Comparison of ENCODE assay signal across 8 cellular contexts in the genomic region with DNA sequence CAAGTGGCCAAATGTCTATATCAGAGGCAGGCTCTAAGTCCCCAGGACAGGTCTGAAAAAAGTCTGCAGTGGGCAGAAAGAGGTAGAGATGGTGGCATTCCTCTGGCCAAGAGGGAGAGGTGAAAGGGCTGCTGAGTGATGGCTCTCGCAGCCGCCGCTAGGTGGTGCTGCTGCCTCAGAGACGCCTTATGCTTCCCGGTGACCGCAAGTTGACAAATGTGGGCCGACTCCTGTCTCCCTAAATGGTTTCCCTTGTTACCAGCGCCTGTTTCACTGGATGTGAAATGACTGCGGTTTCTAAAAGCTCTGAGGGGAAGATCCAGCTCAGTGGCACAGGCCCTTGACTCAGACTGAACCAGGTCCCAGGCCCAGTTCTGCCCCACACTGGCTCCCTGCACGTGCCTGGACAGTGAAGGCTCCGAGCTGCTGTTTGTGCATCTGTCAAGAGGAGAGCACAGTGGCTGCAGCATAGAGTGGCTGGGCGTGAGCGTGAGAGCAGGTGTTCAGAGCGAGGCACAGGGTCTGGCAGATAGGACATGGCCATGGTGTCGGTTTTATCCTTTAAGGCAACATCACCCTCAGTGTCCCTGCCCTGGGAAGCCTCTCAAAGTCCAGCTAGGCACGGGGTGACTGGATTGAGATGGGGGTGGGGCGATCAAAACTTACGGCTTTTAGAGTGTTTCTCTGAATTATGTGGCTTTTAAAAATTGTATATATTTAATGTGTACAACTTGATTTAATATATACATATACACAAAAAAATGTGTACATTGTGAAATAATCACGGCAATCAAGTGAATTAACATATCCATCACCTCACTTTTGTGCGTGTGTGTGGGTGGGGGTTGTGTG. TPM values are rescaled to one million over a fixed set of nuclear protein-coding genes. Genes with fewer than 3 reads are reported as not detected.
DNase-seq lines count a peak whose midpoint lies in the region; ATAC-seq and TF ChIP-seq lines count a peak whose summit lies in the region.

No MANE protein-coding gene starts in this region.

- H2BK12ac ChIP-seq in mesenchymal stem cell (ENCODE audit: low read length in 2 of 2) = peak overlapping the region in 1 of 2 experiments; percentile 47

- no peak overlapping the region for H3K4me3 ChIP-seq in mesenchymal stem cell (ENCODE audit: insufficient read depth in 1 of 2, low read depth in 1 of 2, low read length in 2 of 2)

- H3K23ac ChIP-seq in mesenchymal stem cell (ENCODE audit: low read length in 2 of 2) = no peak overlapping the region

- peak; percentile 41 for ATAC-seq in HG03442 (IDR thresholded peaks at IDR 0.05; ENCODE audit: unreplicated experiment)
- peak; percentile 47 for ATAC-seq in activated CD8-positive, alpha-beta T cell treated with anti-CD3 and anti-CD28 coated beads for 36 hours

- H3K4me2 ChIP-seq in mesenchymal stem cell (ENCODE audit: low read length, poor library complexity, severe bottlenecking) = no peak overlapping the region

- H3K4me1 Mint-ChIP-seq in activated CD8-positive, alpha-beta T cell treated with anti-CD3 and anti-CD28 coated beads for 36 hours (ENCODE audit: low read depth) = peaks cover 42% of the 10 kb centered on the region

- H3K4me1 ChIP-seq in mesenchymal stem cell (ENCODE audit: control insufficient read depth, insufficient read depth, low read depth, low read length) = peaks cover 8% of the 10 kb centered on the region

- H4K91ac ChIP-seq in mesenchymal stem cell (ENCODE audit: low read length) = no peak overlapping the region

- peak; percentile 99 for TF ChIP-seq CTCF in activated CD8-positive, alpha-beta T cell treated with anti-CD3 and anti-CD28 coated beads for 36 hours (IDR thresholded peaks at IDR 0.05)

- no peak overlapping the region for H2BK15ac ChIP-seq in mesenchymal stem cell (ENCODE audit: low read depth, poor library complexity, severe bottlenecking)

- peaks cover 8% of the 10 kb centered on the region for H3K9me3 Mint-ChIP-seq in activated CD8-positive, alpha-beta T cell treated with anti-CD3 and anti-CD28 coated beads for 36 hours

- POLR2A ChIA-PET in activated CD8-positive, alpha-beta T cell treated with anti-CD3 and anti-CD28 coated beads for 36 hours (lab: Charles Lee) = interaction anchor here (0.8 to 8.3 kb wide), 9 partner anchors 20 to 387 kb away, joined by 3 to 94 read pairs (median 4); partner anchors contain the start of genes CLEC16A and SOCS1

- no peak overlapping the region for H2BK120ac ChIP-seq in mesenchymal stem cell (ENCODE audit: low read depth, low read length)

- H3K9me3 ChIP-seq in mesenchymal stem cell (ENCODE audit: control insufficient read depth, low read length) = no peaks in the 10 kb centered on the region

- H3K27me3 ChIP-seq in mesenchymal stem cell (ENCODE audit: control insufficient read depth in 1 of 2, insufficient read depth in 1 of 2, low read length in 2 of 2) = no peaks in the 10 kb centered on the region

- H3K36me3 ChIP-seq in mesenchymal stem cell (ENCODE audit: control insufficient read depth in 1 of 2, insufficient read depth in 2 of 2, low read depth in 1 of 2, low read length in 2 of 2) = peaks cover 35 to 43% of the 10 kb centered on the region in 2 experiments

- peak overlapping the region; percentile 46 for H3K9ac ChIP-seq in mesenchymal stem cell (ENCODE audit: low read length)

- 36% methylated on average over 16 of the region's 20 CpGs for WGBS in mesenchymal stem cell

- H3K18ac ChIP-seq in mesenchymal stem cell (ENCODE audit: low read depth in 1 of 2, low read length in 2 of 2) = peak overlapping the region in 1 of 2 experiments; percentile 44

- H3K79me1 ChIP-seq in mesenchymal stem cell (replicated peaks; ENCODE audit: low read length, poor library complexity, severe bottlenecking) = peaks cover 40% of the 10 kb centered on the region

- peak overlapping the region; percentile 92 for H3K27ac Mint-ChIP-seq in activated CD8-positive, alpha-beta T cell treated with anti-CD3 and anti-CD28 coated beads for 36 hours

- H2AK5ac ChIP-seq in mesenchymal stem cell (ENCODE audit: low read length, severe bottlenecking) = peak overlapping the region; percentile 24

- peak; percentile 78 for DNase-seq in SIG-M5 treated with dmso at 0.1 percent for 504 hours (lab: John Stamatoyannopoulos, UW; ENCODE audit: unreplicated experiment)
- no peak for DNase-seq in SIG-M5 (lab: John Stamatoyannopoulos, UW)
- DNase-seq in NCI-H82 (lab: John Stamatoyannopoulos, UW) = peak; percentile 77
- peak; percentile 85 for DNase-seq in activated CD8-positive, alpha-beta T cell treated with anti-CD3 and anti-CD28 coated beads for 36 hours
- DNase-seq in dermis microvascular lymphatic vessel endothelial cell (ENCODE audit: low read depth in 2 of 2) = peak; percentile 47 to 66
- DNase-seq in mesenchymal stem cell = peak; percentile 89
- peak; percentile 46 to 52 for DNase-seq in stimulated activated CD8-positive, alpha-beta memory T cell treated with anti-CD3 and anti-CD28 coated beads, Interleukin-15, amount 100 ng/mL, for 4 hours (ENCODE audit: low read depth in 2 of 2)

- intact Hi-C loops in activated CD8-positive, alpha-beta T cell treated with anti-CD3 and anti-CD28 coated beads for 36 hours (cut with micrococcal nuclease) = no loop called here

- no peak overlapping the region for H3K4me3 Mint-ChIP-seq in activated CD8-positive, alpha-beta T cell treated with anti-CD3 and anti-CD28 coated beads for 36 hours

- CTCF ChIA-PET in activated CD8-positive, alpha-beta T cell treated with anti-CD3 and anti-CD28 coated beads for 36 hours (lab: Charles Lee) = interaction anchor here (0.5 to 6.7 kb wide), 81 partner anchors 11 to 1103 kb away, joined by 3 to 121 read pairs (median 4); partner anchors contain the start of genes CLEC16A, DEXI, SOCS1 and TNP2

- no peak overlapping the region for H4K8ac ChIP-seq in mesenchymal stem cell (ENCODE audit: low read length)

- H3K4ac ChIP-seq in mesenchymal stem cell (ENCODE audit: low read depth in 1 of 2, low read length in 2 of 2) = no peak overlapping the region

- no peak overlapping the region for H3K27ac ChIP-seq in mesenchymal stem cell (ENCODE audit: low read length, poor library complexity, severe bottlenecking)

- H3K36me3 Mint-ChIP-seq in activated CD8-positive, alpha-beta T cell treated with anti-CD3 and anti-CD28 coated beads for 36 hours (ENCODE audit: low read depth) = peaks cover 36% of the 10 kb centered on the region

- no peak overlapping the region for H3K14ac ChIP-seq in mesenchymal stem cell (ENCODE audit: low read length in 2 of 2)

- H2AFZ ChIP-seq in mesenchymal stem cell (ENCODE audit: low read depth, low read length) = no peak overlapping the region

- no peaks in the 10 kb centered on the region for H3K27me3 Mint-ChIP-seq in activated CD8-positive, alpha-beta T cell treated with anti-CD3 and anti-CD28 coated beads for 36 hours

- H2BK5ac ChIP-seq in mesenchymal stem cell (ENCODE audit: low read depth, low read length, poor library complexity, severe bottlenecking) = no peak overlapping the region

RNA-seq across cellular contexts. Expression of gene CLEC16A, which starts 19.9 kb away (rescaled TPM):
- 10 to 100 TPM; 20.4 to 21.7 TPM for total RNA-seq in activated CD8-positive, alpha-beta T cell treated with anti-CD3 and anti-CD28 coated beads for 36 hours
- 10.5 and 15.3 TPM in 2 replicates for total RNA-seq in dermis microvascular lymphatic vessel endothelial cell
- 8.6 TPM for polyA plus RNA-seq in mesenchymal stem cell (2013, experiment 1 of 2)
- 8.3 TPM for polyA plus RNA-seq in mesenchymal stem cell (2013, experiment 2 of 2)

RNA-seq across cellular contexts. Expression of gene DEXI, which starts 22.0 kb away (rescaled TPM):
- 10 to 100 TPM; 24.8 to 25.3 TPM for total RNA-seq in activated CD8-positive, alpha-beta T cell treated with anti-CD3 and anti-CD28 coated beads for 36 hours
- total RNA-seq in dermis microvascular lymphatic vessel endothelial cell = 26.6 and 39.8 TPM in 2 replicates
- polyA plus RNA-seq in mesenchymal stem cell (2013, experiment 1 of 2) = 26.6 TPM
- 28.1 TPM for polyA plus RNA-seq in mesenchymal stem cell (2013, experiment 2 of 2)
